Comparison of ENCODE assay signal across 20 cellular contexts in the genomic region with DNA sequence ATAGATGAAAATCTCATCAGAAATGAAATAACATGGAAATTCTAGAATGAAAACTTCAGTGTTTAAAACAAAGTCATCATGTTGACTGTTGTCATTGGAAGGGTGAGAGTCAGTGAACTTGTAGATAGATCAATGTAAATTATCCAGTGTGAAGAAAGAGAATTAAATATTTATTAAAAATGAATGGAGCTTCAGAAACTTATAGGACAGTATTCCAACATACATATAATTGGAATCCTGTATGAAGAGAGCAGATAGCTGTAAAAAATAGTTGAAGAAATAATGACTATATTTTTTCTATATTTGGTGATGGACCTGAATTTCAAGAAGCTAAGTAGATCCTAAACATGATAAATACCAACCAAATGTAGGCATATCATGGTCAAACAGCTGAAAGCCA.
"Had no signal": no experiment of that assay in that cellular context is flagged by ENCODE, and none has a peak within 500 bp of the region (broad histone marks: within the 10 kb centered on the region; RNA-seq: fewer than 3 reads in every experiment).

No MANE protein-coding gene starts in this region.

- H3K9me3 ChIP-seq: colonic mucosa had no signal

- H3K27ac ChIP-seq: colonic mucosa, esophagus muscularis mucosa, foreskin keratinocyte, gastroesophageal sphincter, heart right ventricle, left lung, lower lobe of right lung had no signal

- H3K4me1 ChIP-seq: colonic mucosa, esophagus muscularis mucosa, foreskin keratinocyte, gastroesophageal sphincter, heart right ventricle, left lung, lower lobe of right lung had no signal

- H3K4me1 Mint-ChIP-seq: mesothelial cell of epicardium, naive B cell had no signal

- H3K4me3 ChIP-seq: colonic mucosa, esophagus muscularis mucosa, gastroesophageal sphincter, heart right ventricle, left lung, lower lobe of right lung, mucosa of descending colon had no signal

- H3K36me3 ChIP-seq: colonic mucosa, lower lobe of right lung had no signal

- DNase-seq: colonic mucosa; cortex of kidney; effector CD8-positive, alpha-beta T cell; effector memory CD8-positive, alpha-beta T cell; foreskin keratinocyte; glutamatergic neuron; head of caudate nucleus; heart right ventricle; hippocampal formation; left cardiac atrium; left lung; left ventricle myocardium superior; lower lobe of right lung; mucosa of descending colon; naive B cell; natural killer cell had no signal

- H3K27ac Mint-ChIP-seq: dendritic cell treated with granulocyte-macrophage colony-stimulating factor and Interleukin-4, amounts not matched to agents 40 ng/mL and 50 ng/mL, for 4 days; effector memory CD8-positive, alpha-beta T cell; mesothelial cell of epicardium; naive B cell; natural killer cell had no signal

- H3K27me3 Mint-ChIP-seq: dendritic cell treated with granulocyte-macrophage colony-stimulating factor and Interleukin-4, amounts not matched to agents 40 ng/mL and 50 ng/mL, for 4 days; effector memory CD8-positive, alpha-beta T cell; naive B cell had no signal

- H3K27me3 ChIP-seq: colonic mucosa, esophagus muscularis mucosa, foreskin keratinocyte, gastroesophageal sphincter, heart right ventricle, left lung had no signal

- H3K4me3 Mint-ChIP-seq: dendritic cell treated with granulocyte-macrophage colony-stimulating factor and Interleukin-4, amounts not matched to agents 40 ng/mL and 50 ng/mL, for 4 days; effector memory CD8-positive, alpha-beta T cell; mesothelial cell of epicardium; naive B cell; natural killer cell had no signal
